8 cellular contexts compared by ENCODE assay signal in the genomic region with DNA sequence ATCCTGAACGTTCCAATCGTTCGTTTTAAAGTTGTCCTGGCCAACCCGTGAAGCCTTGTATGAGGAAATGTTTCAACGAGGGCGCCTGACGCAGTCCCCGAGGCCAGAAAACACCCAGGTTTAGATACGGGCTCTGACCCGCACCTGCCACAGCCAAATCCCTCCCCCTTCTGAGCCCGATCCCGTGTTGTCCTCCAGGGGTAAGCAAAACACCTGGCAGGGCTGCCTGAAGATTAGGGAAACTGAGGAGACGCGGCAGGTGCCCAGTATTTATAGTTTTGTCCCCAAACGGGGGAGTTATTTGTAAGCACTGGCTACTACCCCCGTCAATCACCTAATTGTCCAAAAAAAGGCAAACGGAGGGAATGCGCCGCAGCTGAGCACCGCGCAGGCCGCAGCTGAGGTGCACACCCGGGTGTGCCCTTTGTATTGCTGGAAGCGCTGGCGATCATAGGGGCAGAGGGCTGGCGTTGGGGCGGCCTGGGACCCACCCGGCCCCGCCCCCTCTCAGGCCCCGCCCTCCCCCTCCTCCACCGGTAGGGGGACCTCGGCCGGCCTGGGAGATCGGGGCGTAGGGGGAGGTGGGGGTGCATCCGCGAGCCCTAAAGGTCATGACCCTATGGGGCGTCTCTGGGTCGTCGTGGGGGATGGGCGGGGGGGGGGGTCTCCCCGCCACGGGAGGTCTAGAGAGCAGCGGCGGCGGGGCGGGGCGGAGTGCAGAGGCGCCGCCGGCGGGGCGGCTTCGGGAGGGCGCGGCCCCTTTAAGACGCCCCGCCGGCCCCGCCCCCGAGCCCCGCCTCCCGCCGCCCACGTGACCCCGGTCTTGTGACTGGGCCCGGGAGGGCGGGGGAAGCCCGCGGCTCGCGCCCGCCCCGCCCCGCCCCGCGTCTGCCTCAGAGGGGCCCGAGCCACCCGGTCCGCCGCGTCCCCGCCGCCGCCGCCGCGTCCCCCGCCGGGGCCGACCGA. TPM values are rescaled to one million over a fixed set of nuclear protein-coding genes. Genes with fewer than 3 reads are reported as not detected.
DNase-seq lines count a peak whose midpoint lies in the region; ATAC-seq and TF ChIP-seq lines count a peak whose summit lies in the region.

TSS of gene BRI3 (plus strand) at position 896 of the 966 bp plus-strand sequence. CDS start 110 bp downstream, outside the sequence.

- no peaks in the 10 kb centered on the region for H3K27me3 ChIP-seq in CD4-positive, alpha-beta memory T cell (ENCODE audit: insufficient read depth, low read length)
- no peaks in the 10 kb centered on the region for H3K27me3 ChIP-seq in endodermal cell (ENCODE audit: control insufficient read depth, insufficient read depth, low read length, poor library complexity, severe bottlenecking)

- peak; percentile 82 to 91 (median 84) for DNase-seq in CD4-positive, alpha-beta memory T cell
- peak; percentile 91 for DNase-seq in HK-2 (ENCODE audit: unreplicated experiment)
- DNase-seq in NOMO-1 (lab: John Stamatoyannopoulos, UW; ENCODE audit: unreplicated experiment in 2 of 2): peak; percentile 88 to 92
- peak; percentile 92 for DNase-seq in activated CD8-positive, alpha-beta memory T cell treated with anti-CD3 and anti-CD28 coated beads, Interleukin-2, amount 10 ng/mL, durations not matched to agents 7 days and 5 days
- peak; percentile 97 for DNase-seq in endodermal cell
- DNase-seq in stimulated activated CD8-positive, alpha-beta memory T cell treated with anti-CD3 and anti-CD28 coated beads, Interleukin-15, amount 100 ng/mL, for 4 hours (ENCODE audit: low read depth in 2 of 2): peak; percentile 82 to 90

- no peaks in the 10 kb centered on the region for H3K9me3 Mint-ChIP-seq in CD4-positive, alpha-beta memory T cell
- no peaks in the 10 kb centered on the region for H3K9me3 Mint-ChIP-seq in activated CD8-positive, alpha-beta memory T cell treated with anti-CD3 and anti-CD28 coated beads, Interleukin-2, amount 10 ng/mL, durations not matched to agents 7 days and 5 days (ENCODE audit: low read depth)
- no peaks in the 10 kb centered on the region for H3K9me3 Mint-ChIP-seq in endodermal cell

- H3K4me1 ChIP-seq in CD4-positive, alpha-beta memory T cell (ENCODE audit: insufficient read depth, low read length): peaks cover 43% of the 10 kb centered on the region
- H3K4me1 ChIP-seq in endodermal cell (ENCODE audit: control insufficient read depth, insufficient read depth, low read length) (no peaks in the 10 kb centered on the region), mesodermal cell (ENCODE audit: control insufficient read depth, insufficient read depth, low read length, poor library complexity, severe bottlenecking) (peaks cover 34% of the 10 kb centered on the region)

- H3K27me3 Mint-ChIP-seq in CD4-positive, alpha-beta memory T cell: no peaks in the 10 kb centered on the region
- H3K27me3 Mint-ChIP-seq in activated CD8-positive, alpha-beta memory T cell treated with anti-CD3 and anti-CD28 coated beads, Interleukin-2, amount 10 ng/mL, durations not matched to agents 7 days and 5 days: no peaks in the 10 kb centered on the region
- H3K27me3 Mint-ChIP-seq in endodermal cell (ENCODE audit: insufficient read depth): no peaks in the 10 kb centered on the region

- H3K4me3 ChIP-seq in CD4-positive, alpha-beta memory T cell (ENCODE audit: low read length in 2 of 2): peak within 1 kb of the TSS; percentile 73 to 81
- peak within 1 kb of the TSS; percentile 88 for H3K4me3 ChIP-seq in endodermal cell (ENCODE audit: low read length)
- peak within 1 kb of the TSS; percentile 82 for H3K4me3 ChIP-seq in mesodermal cell (ENCODE audit: extremely low read depth, insufficient read depth, low read length, poor library complexity, severe bottlenecking)

- intact Hi-C loops in CD4-positive, alpha-beta memory T cell (cut with micrococcal nuclease): loop anchor here (1.0 to 10.0 kb wide), 7 partner anchors 29 to 1164 kb away; partner anchors contain the start of genes ASNS, LMTK2, SDHAF3 and TECPR1

- peak within 1 kb of the TSS; percentile 74 for H3K27ac ChIP-seq in CD4-positive, alpha-beta memory T cell (ENCODE audit: low read depth, low read length)
- peak within 1 kb of the TSS; percentile 84 for H3K27ac ChIP-seq in endodermal cell (ENCODE audit: low read depth, low read length)
- no peak within 1 kb of the TSS for H3K27ac ChIP-seq in mesodermal cell (ENCODE audit: low read depth, low read length, severe bottlenecking)

- peak within 1 kb of the TSS; percentile 86 to 93 (median 88) for H3K4me3 Mint-ChIP-seq in CD4-positive, alpha-beta memory T cell
- peak within 1 kb of the TSS; percentile 72 for H3K4me3 Mint-ChIP-seq in activated CD8-positive, alpha-beta memory T cell treated with anti-CD3 and anti-CD28 coated beads, Interleukin-2, amount 10 ng/mL, durations not matched to agents 7 days and 5 days
- peak within 1 kb of the TSS; percentile 84 for H3K4me3 Mint-ChIP-seq in endodermal cell

- H3K36me3 Mint-ChIP-seq in CD4-positive, alpha-beta memory T cell: peaks cover 0 to 6% of the 10 kb centered on the region in 2 donors
- peaks cover 4% of the 10 kb centered on the region for H3K36me3 Mint-ChIP-seq in activated CD8-positive, alpha-beta memory T cell treated with anti-CD3 and anti-CD28 coated beads, Interleukin-2, amount 10 ng/mL, durations not matched to agents 7 days and 5 days
- peaks cover 6% of the 10 kb centered on the region for H3K36me3 Mint-ChIP-seq in endodermal cell (ENCODE audit: low read depth)

- ATAC-seq in GM19452 (IDR thresholded peaks at IDR 0.05; ENCODE audit: unreplicated experiment): peak; percentile 71
- ATAC-seq in activated CD8-positive, alpha-beta memory T cell treated with anti-CD3 and anti-CD28 coated beads, Interleukin-2, amount 10 ng/mL, durations not matched to agents 7 days and 5 days: peak; percentile 86

- H3K9me3 ChIP-seq in CD4-positive, alpha-beta memory T cell (ENCODE audit: control insufficient read depth in 1 of 2, low read length in 2 of 2): no peaks in the 10 kb centered on the region
- no peaks in the 10 kb centered on the region for H3K9me3 ChIP-seq in endodermal cell (ENCODE audit: control insufficient read depth, low read length)
- H3K9me3 ChIP-seq in mesodermal cell (ENCODE audit: control insufficient read depth, low read length): no peaks in the 10 kb centered on the region

- POLR2A ChIA-PET in CD4-positive, alpha-beta memory T cell (lab: Charles Lee; ENCODE audit: partially characterized antibody): interaction anchor here (0.6 to 4.5 kb wide), 6 partner anchors 15 to 173 kb away, joined by 3 to 71 read pairs (median 3); partner anchors contain the start of gene TECPR1

- H3K4me1 Mint-ChIP-seq in CD4-positive, alpha-beta memory T cell: peaks cover 10 to 36% (median 27%) of the 10 kb centered on the region in 4 donors
- H3K4me1 Mint-ChIP-seq in activated CD8-positive, alpha-beta memory T cell treated with anti-CD3 and anti-CD28 coated beads, Interleukin-2, amount 10 ng/mL, durations not matched to agents 7 days and 5 days: peaks cover 16% of the 10 kb centered on the region
- peaks cover 20% of the 10 kb centered on the region for H3K4me1 Mint-ChIP-seq in endodermal cell

- WGBS in endodermal cell (ENCODE audit: insufficient coverage in 1 of 2, insufficient read length in 1 of 2), 2 experiments: 1 to 8% methylated on average over 12 to 80 of the region's 92 CpGs
- 2 to 3% methylated on average over 29 to 51 of the region's 92 CpGs for WGBS in mesodermal cell (ENCODE audit: insufficient coverage in 2 of 2), 2 experiments

- H3K27ac Mint-ChIP-seq in CD4-positive, alpha-beta memory T cell: peak within 1 kb of the TSS; percentile 77 to 92 (median 90)
- peak within 1 kb of the TSS; percentile 73 for H3K27ac Mint-ChIP-seq in activated CD8-positive, alpha-beta memory T cell treated with anti-CD3 and anti-CD28 coated beads, Interleukin-2, amount 10 ng/mL, durations not matched to agents 7 days and 5 days
- H3K27ac Mint-ChIP-seq in endodermal cell: peak within 1 kb of the TSS; percentile 90

- peak; percentile 21 for TF ChIP-seq CTCF in endodermal cell (conservative IDR thresholded peaks at IDR 0.05)

- CTCF ChIA-PET in CD4-positive, alpha-beta memory T cell (lab: Charles Lee; ENCODE audit: partially characterized antibody): interaction anchor here (1.6 kb wide), 2 partner anchors 12 to 16 kb away, joined by 4 to 5 read pairs; no protein-coding TSS in a partner anchor
- CTCF ChIA-PET in activated CD8-positive, alpha-beta memory T cell treated with anti-CD3 and anti-CD28 coated beads, Interleukin-2, amount 10 ng/mL, durations not matched to agents 7 days and 5 days (lab: Charles Lee): interaction anchor here (0.6 to 1.3 kb wide), 4 partner anchors 21 to 120 kb away, joined by 3 read pairs; partner anchors contain the start of gene BAIAP2L1

- peak within 1 kb of the TSS; percentile 85 for H3K9ac ChIP-seq in endodermal cell (ENCODE audit: extremely low read depth, low read length, poor library complexity, severe bottlenecking)

- H3K36me3 ChIP-seq in CD4-positive, alpha-beta memory T cell (ENCODE audit: insufficient read depth, low read length): no peaks in the 10 kb centered on the region
- no peaks in the 10 kb centered on the region for H3K36me3 ChIP-seq in endodermal cell (ENCODE audit: control insufficient read depth, insufficient read depth, low read length)
- H3K36me3 ChIP-seq in mesodermal cell (ENCODE audit: control insufficient read depth, insufficient read depth, low read length): peaks cover 24% of the 10 kb centered on the region

RNA-seq across cellular contexts. Expression of gene BRI3, which starts in this region (rescaled TPM):
- total RNA-seq in CD4-positive, alpha-beta memory T cell: 10 to 100 TPM; 73.8 to 80.4 TPM
- 10 to 100 TPM; 14.6 to 19.0 TPM for polyA plus RNA-seq in CD4-positive, alpha-beta memory T cell
- total RNA-seq in activated CD8-positive, alpha-beta memory T cell treated with anti-CD3 and anti-CD28 coated beads, Interleukin-2, amount 10 ng/mL, durations not matched to agents 7 days and 5 days: 10 to 100 TPM; 38.3 to 43.5 TPM
- total RNA-seq in endodermal cell: 100 to 1,000 TPM; 130 to 152 TPM
- 158 TPM for polyA plus RNA-seq in endodermal cell (2013, experiment 1 of 2)
- 139 TPM for polyA plus RNA-seq in endodermal cell (2013, experiment 2 of 2)
- 172 TPM for polyA plus RNA-seq in mesodermal cell (2013, experiment 1 of 2)
- polyA plus RNA-seq in mesodermal cell (2013, experiment 2 of 2): 147 TPM
